ENCODE assay signal across 2 cellular contexts in genomic region chr17:44330283-44330682, GRCh38.
TF ChIP-seq lines count a peak whose summit lies in the region.

No MANE protein-coding gene starts in this region.

TF ChIP-seq in HEK293, 187 proteins besides CTCF, POLR2A, EP300 and RAD21:
- TF ChIP-seq ZNF362 (tag by site-specific recombination; IDR thresholded peaks at IDR 0.05) = peak; percentile 64

TF ChIP-seq in K562, 482 proteins besides CTCF, POLR2A, EP300 and RAD21:
- peak; percentile 33; the same call in 1 of the 2 replicates for TF ChIP-seq SMARCA4 (IDR thresholded peaks at IDR 0.05)
- TF ChIP-seq RCOR1 (IDR thresholded peaks at IDR 0.05; ENCODE audit: borderline replicate concordance in 1 of 2, low read depth in 2 of 2, low read length in 2 of 2) = peak in 1 of 2 experiments; percentile 40; a peak in 1 of 4 replicates
- TF ChIP-seq C11orf30 (IDR thresholded peaks at IDR 0.05; ENCODE audit: low read depth) = peak; percentile 61; the same call in 1 of the 2 replicates
- peak; percentile 63; the same call in 1 of the 2 replicates for TF ChIP-seq ZNF384 (IDR thresholded peaks at IDR 0.05; ENCODE audit: low read depth, low read length)
- peak; percentile 81 for TF ChIP-seq BCOR (IDR thresholded peaks at IDR 0.05)
- TF ChIP-seq MAFG (tag; conservative IDR thresholded peaks at IDR 0.05) = peak; percentile 55
- peak; percentile 59 for TF ChIP-seq DPF2 (IDR thresholded peaks at IDR 0.05)
- peak; percentile 34; the same call in 1 of the 2 replicates for TF ChIP-seq CC2D1A (IDR thresholded peaks at IDR 0.05)
- peak; percentile 73 for TF ChIP-seq ZNF316 (IDR thresholded peaks at IDR 0.05)
- TF ChIP-seq HDAC1 (IDR thresholded peaks at IDR 0.05) = peak in 1 of 2 experiments; percentile 46; a peak in 1 of 4 replicates
- peak; percentile 55 for TF ChIP-seq NFE2 (IDR thresholded peaks at IDR 0.05; ENCODE audit: low read depth)
- TF ChIP-seq HDAC2 (IDR thresholded peaks at IDR 0.05) = peak; percentile 57; the same call in 1 of the 2 replicates
- TF ChIP-seq KDM1A (IDR thresholded peaks at IDR 0.05) = peak; percentile 72 to 74; a peak in 3 of 4 replicates
